1 cellular context compared by ENCODE assay signal in the genomic region with DNA sequence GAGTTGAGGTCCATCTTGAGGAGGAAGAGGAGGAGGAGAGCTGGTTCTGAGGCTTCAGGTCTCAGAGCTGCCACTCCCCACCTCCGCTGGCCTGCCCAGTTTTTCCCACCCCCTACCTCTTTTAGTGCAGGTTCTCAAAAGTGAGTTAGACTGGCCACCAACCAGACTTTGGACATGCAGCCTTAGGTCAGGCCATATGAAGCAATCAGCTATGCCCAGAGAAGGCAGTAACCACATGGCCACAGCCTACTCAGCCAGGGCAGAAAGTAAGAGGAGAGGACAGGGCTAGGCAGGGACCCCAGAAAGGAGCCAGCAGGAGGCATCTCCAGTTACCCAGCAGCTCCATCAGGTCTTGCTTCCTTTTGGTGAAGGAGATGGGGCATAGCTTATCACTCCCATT.
TF ChIP-seq lines count a peak whose summit lies in the region.

No MANE protein-coding gene starts in this region.

TF ChIP-seq in HepG2, 621 proteins besides CTCF, POLR2A, EP300 and RAD21 (continues in another document):
- TF ChIP-seq NCOR1 (IDR thresholded peaks at IDR 0.05; ENCODE audit: borderline replicate concordance, low read length) (peak; percentile 51; the same call in 1 of the 2 replicates), ZNF616 (CRISPR knock-in tag; IDR thresholded peaks at IDR 0.05; ENCODE audit: low read depth) (no peak), HNF4A (CRISPR knock-in tag; IDR thresholded peaks at IDR 0.05) (peak; percentile 85), CEBPG (CRISPR knock-in tag; IDR thresholded peaks at IDR 0.05) (peak; percentile 92), HOXA9 (CRISPR knock-in tag; IDR thresholded peaks at IDR 0.05; ENCODE audit: borderline replicate concordance) (no peak), ZNF567 (CRISPR knock-in tag; IDR thresholded peaks at IDR 0.05; ENCODE audit: borderline replicate concordance) (no peak), SMAD9 (CRISPR knock-in tag; IDR thresholded peaks at IDR 0.05) (no peak), CHCHD3 (CRISPR knock-in tag; IDR thresholded peaks at IDR 0.05) (no peak), RARA (CRISPR knock-in tag; IDR thresholded peaks at IDR 0.05) (0 out of 2 replicates have a peak, but pooled peaks have one; percentile 6), SAP130 (CRISPR knock-in tag; IDR thresholded peaks at IDR 0.05; ENCODE audit: low read depth) (0 out of 2 replicates have a peak, but pooled peaks have one; percentile 33), SRF (IDR thresholded peaks at IDR 0.05; ENCODE audit: low read depth, low read length) (peak; percentile 14; the same call in 1 of the 2 replicates), NONO (IDR thresholded peaks at IDR 0.05) (no peak), NONO (CRISPR knock-in tag; conservative IDR thresholded peaks at IDR 0.05) (no peak), ZMYM3 (CRISPR knock-in tag; IDR thresholded peaks at IDR 0.05) (peak; percentile 61), CBFB (CRISPR knock-in tag; IDR thresholded peaks at IDR 0.05) (no peak), SIX4 (CRISPR knock-in tag; IDR thresholded peaks at IDR 0.05) (no peak), ADNP (CRISPR knock-in tag; IDR thresholded peaks at IDR 0.05) (no peak), FOXA1 (IDR thresholded peaks at IDR 0.05) (no peak), FOXA1 (CRISPR knock-in tag; IDR thresholded peaks at IDR 0.05) (no peak), MXI1 (IDR thresholded peaks at IDR 0.05; ENCODE audit: borderline replicate concordance, low read depth, low read length) (0 out of 3 replicates have a peak, but pooled peaks have one; percentile 25), SALL1 (CRISPR knock-in tag; IDR thresholded peaks at IDR 0.05) (0 out of 2 replicates have a peak, but pooled peaks have one; percentile 20), SRSF4 (IDR thresholded peaks at IDR 0.05; ENCODE audit: low read depth, low read length, poor library complexity, severe bottlenecking) (no peak), SPEN (CRISPR knock-in tag; IDR thresholded peaks at IDR 0.05; ENCODE audit: low read depth) (0 out of 2 replicates have a peak, but pooled peaks have one; percentile 36), JDP2 (CRISPR knock-in tag; IDR thresholded peaks at IDR 0.05; ENCODE audit: borderline replicate concordance) (no peak), CEBPB (IDR thresholded peaks at IDR 0.05; ENCODE audit: borderline replicate concordance, low read depth, low read length) (peak; percentile 92), NR2F6 (IDR thresholded peaks at IDR 0.05) (no peak), NR2F6 (CRISPR knock-in tag; IDR thresholded peaks at IDR 0.05) (peak; percentile 28; the same call in 1 of the 2 replicates), THYN1 (CRISPR knock-in tag; IDR thresholded peaks at IDR 0.05; ENCODE audit: borderline replicate concordance, low read depth) (no peak), LCORL (IDR thresholded peaks at IDR 0.05) (no peak), LCORL (CRISPR knock-in tag; IDR thresholded peaks at IDR 0.05) (peak; percentile 68; the same call in 1 of the 2 replicates), ZSCAN21 (CRISPR knock-in tag; IDR thresholded peaks at IDR 0.05; ENCODE audit: borderline replicate concordance) (no peak), ZNF850 (CRISPR knock-in tag; conservative IDR thresholded peaks at IDR 0.05) (no peak), MAZ (IDR thresholded peaks at IDR 0.05; ENCODE audit: borderline replicate concordance, low read depth, low read length) (no peak), MAZ (CRISPR knock-in tag; IDR thresholded peaks at IDR 0.05; ENCODE audit: low read depth) (no peak)
- TF ChIP-seq, protein P1, sequence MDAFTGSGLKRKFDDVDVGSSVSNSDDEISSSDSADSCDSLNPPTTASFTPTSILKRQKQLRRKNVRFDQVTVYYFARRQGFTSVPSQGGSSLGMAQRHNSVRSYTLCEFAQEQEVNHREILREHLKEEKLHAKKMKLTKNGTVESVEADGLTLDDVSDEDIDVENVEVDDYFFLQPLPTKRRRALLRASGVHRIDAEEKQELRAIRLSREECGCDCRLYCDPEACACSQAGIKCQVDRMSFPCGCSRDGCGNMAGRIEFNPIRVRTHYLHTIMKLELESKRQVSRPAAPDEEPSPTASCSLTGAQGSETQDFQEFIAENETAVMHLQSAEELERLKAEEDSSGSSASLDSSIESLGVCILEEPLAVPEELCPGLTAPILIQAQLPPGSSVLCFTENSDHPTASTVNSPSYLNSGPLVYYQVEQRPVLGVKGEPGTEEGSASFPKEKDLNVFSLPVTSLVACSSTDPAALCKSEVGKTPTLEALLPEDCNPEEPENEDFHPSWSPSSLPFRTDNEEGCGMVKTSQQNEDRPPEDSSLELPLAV (CRISPR knock-in tag; conservative IDR thresholded peaks at IDR 0.05; ENCODE audit: low read depth) = no peak
- TF ChIP-seq, protein P2, sequence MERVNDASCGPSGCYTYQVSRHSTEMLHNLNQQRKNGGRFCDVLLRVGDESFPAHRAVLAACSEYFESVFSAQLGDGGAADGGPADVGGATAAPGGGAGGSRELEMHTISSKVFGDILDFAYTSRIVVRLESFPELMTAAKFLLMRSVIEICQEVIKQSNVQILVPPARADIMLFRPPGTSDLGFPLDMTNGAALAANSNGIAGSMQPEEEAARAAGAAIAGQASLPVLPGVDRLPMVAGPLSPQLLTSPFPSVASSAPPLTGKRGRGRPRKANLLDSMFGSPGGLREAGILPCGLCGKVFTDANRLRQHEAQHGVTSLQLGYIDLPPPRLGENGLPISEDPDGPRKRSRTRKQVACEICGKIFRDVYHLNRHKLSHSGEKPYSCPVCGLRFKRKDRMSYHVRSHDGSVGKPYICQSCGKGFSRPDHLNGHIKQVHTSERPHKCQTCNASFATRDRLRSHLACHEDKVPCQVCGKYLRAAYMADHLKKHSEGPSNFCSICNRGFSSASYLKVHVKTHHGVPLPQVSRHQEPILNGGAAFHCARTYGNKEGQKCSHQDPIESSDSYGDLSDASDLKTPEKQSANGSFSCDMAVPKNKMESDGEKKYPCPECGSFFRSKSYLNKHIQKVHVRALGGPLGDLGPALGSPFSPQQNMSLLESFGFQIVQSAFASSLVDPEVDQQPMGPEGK (CRISPR knock-in tag; IDR thresholded peaks at IDR 0.05) = 0 out of 2 replicates have a peak, but pooled peaks have one; percentile 9
- TF ChIP-seq, protein P3, sequence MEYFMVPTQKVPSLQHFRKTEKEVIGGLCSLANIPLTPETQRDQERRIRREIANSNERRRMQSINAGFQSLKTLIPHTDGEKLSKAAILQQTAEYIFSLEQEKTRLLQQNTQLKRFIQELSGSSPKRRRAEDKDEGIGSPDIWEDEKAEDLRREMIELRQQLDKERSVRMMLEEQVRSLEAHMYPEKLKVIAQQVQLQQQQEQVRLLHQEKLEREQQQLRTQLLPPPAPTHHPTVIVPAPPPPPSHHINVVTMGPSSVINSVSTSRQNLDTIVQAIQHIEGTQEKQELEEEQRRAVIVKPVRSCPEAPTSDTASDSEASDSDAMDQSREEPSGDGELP (IDR thresholded peaks at IDR 0.05; ENCODE audit: borderline replicate concordance, low read depth) = peak; percentile 12; the same call in 1 of the 2 replicates
- TF ChIP-seq, protein P4, sequence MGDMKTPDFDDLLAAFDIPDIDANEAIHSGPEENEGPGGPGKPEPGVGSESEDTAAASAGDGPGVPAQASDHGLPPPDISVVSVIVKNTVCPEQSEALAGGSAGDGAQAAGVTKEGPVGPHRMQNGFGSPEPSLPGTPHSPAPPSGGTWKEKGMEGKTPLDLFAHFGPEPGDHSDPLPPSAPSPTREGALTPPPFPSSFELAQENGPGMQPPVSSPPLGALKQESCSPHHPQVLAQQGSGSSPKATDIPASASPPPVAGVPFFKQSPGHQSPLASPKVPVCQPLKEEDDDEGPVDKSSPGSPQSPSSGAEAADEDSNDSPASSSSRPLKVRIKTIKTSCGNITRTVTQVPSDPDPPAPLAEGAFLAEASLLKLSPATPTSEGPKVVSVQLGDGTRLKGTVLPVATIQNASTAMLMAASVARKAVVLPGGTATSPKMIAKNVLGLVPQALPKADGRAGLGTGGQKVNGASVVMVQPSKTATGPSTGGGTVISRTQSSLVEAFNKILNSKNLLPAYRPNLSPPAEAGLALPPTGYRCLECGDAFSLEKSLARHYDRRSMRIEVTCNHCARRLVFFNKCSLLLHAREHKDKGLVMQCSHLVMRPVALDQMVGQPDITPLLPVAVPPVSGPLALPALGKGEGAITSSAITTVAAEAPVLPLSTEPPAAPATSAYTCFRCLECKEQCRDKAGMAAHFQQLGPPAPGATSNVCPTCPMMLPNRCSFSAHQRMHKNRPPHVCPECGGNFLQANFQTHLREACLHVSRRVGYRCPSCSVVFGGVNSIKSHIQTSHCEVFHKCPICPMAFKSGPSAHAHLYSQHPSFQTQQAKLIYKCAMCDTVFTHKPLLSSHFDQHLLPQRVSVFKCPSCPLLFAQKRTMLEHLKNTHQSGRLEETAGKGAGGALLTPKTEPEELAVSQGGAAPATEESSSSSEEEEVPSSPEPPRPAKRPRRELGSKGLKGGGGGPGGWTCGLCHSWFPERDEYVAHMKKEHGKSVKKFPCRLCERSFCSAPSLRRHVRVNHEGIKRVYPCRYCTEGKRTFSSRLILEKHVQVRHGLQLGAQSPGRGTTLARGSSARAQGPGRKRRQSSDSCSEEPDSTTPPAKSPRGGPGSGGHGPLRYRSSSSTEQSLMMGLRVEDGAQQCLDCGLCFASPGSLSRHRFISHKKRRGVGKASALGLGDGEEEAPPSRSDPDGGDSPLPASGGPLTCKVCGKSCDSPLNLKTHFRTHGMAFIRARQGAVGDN (CRISPR knock-in tag; IDR thresholded peaks at IDR 0.05) = peak; percentile 38; the same call in 1 of the 2 replicates
- TF ChIP-seq, protein P5, sequence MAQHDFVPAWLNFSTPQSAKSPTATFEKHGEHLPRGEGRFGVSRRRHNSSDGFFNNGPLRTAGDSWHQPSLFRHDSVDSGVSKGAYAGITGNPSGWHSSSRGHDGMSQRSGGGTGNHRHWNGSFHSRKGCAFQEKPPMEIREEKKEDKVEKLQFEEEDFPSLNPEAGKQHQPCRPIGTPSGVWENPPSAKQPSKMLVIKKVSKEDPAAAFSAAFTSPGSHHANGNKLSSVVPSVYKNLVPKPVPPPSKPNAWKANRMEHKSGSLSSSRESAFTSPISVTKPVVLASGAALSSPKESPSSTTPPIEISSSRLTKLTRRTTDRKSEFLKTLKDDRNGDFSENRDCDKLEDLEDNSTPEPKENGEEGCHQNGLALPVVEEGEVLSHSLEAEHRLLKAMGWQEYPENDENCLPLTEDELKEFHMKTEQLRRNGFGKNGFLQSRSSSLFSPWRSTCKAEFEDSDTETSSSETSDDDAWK (CRISPR knock-in tag; IDR thresholded peaks at IDR 0.05) = no peak
- TF ChIP-seq, protein P6, sequence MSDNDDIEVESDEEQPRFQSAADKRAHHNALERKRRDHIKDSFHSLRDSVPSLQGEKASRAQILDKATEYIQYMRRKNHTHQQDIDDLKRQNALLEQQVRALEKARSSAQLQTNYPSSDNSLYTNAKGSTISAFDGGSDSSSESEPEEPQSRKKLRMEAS (IDR thresholded peaks at IDR 0.05) = peak; percentile 54
- TF ChIP-seq, protein P7, sequence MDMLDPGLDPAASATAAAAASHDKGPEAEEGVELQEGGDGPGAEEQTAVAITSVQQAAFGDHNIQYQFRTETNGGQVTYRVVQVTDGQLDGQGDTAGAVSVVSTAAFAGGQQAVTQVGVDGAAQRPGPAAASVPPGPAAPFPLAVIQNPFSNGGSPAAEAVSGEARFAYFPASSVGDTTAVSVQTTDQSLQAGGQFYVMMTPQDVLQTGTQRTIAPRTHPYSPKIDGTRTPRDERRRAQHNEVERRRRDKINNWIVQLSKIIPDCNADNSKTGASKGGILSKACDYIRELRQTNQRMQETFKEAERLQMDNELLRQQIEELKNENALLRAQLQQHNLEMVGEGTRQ (IDR thresholded peaks at IDR 0.05; ENCODE audit: low read depth, low read length) = no peak
- TF ChIP-seq, protein P7 (CRISPR knock-in tag; IDR thresholded peaks at IDR 0.05; ENCODE audit: borderline replicate concordance) = no peak
- TF ChIP-seq, protein P8, sequence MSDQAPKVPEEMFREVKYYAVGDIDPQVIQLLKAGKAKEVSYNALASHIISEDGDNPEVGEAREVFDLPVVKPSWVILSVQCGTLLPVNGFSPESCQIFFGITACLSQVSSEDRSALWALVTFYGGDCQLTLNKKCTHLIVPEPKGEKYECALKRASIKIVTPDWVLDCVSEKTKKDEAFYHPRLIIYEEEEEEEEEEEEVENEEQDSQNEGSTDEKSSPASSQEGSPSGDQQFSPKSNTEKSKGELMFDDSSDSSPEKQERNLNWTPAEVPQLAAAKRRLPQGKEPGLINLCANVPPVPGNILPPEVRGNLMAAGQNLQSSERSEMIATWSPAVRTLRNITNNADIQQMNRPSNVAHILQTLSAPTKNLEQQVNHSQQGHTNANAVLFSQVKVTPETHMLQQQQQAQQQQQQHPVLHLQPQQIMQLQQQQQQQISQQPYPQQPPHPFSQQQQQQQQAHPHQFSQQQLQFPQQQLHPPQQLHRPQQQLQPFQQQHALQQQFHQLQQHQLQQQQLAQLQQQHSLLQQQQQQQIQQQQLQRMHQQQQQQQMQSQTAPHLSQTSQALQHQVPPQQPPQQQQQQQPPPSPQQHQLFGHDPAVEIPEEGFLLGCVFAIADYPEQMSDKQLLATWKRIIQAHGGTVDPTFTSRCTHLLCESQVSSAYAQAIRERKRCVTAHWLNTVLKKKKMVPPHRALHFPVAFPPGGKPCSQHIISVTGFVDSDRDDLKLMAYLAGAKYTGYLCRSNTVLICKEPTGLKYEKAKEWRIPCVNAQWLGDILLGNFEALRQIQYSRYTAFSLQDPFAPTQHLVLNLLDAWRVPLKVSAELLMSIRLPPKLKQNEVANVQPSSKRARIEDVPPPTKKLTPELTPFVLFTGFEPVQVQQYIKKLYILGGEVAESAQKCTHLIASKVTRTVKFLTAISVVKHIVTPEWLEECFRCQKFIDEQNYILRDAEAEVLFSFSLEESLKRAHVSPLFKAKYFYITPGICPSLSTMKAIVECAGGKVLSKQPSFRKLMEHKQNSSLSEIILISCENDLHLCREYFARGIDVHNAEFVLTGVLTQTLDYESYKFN (CRISPR knock-in tag; conservative IDR thresholded peaks at IDR 0.05) = peak; percentile 54; the same call in 1 of the 2 replicates
- TF ChIP-seq, protein P9, sequence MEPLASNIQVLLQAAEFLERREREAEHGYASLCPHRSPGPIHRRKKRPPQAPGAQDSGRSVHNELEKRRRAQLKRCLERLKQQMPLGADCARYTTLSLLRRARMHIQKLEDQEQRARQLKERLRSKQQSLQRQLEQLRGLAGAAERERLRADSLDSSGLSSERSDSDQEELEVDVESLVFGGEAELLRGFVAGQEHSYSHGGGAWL (CRISPR knock-in tag; IDR thresholded peaks at IDR 0.05) = no peak
- TF ChIP-seq, protein P10, sequence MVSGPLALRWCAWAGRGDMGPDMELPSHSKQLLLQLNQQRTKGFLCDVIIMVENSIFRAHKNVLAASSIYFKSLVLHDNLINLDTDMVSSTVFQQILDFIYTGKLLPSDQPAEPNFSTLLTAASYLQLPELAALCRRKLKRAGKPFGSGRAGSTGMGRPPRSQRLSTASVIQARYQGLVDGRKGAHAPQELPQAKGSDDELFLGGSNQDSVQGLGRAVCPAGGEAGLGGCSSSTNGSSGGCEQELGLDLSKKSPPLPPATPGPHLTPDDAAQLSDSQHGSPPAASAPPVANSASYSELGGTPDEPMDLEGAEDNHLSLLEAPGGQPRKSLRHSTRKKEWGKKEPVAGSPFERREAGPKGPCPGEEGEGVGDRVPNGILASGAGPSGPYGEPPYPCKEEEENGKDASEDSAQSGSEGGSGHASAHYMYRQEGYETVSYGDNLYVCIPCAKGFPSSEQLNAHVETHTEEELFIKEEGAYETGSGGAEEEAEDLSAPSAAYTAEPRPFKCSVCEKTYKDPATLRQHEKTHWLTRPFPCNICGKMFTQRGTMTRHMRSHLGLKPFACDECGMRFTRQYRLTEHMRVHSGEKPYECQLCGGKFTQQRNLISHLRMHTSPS (CRISPR knock-in tag; IDR thresholded peaks at IDR 0.05; ENCODE audit: low read depth) = peak; percentile 46; the same call in 1 of the 2 replicates
